ENCODE assay signal across 17 cellular contexts in genomic region chr2:21939961-21940360, GRCh38.
DNase-seq lines count a peak whose midpoint lies in the region; TF ChIP-seq lines count a peak whose summit lies in the region.
"Had no signal": no experiment of that assay in that cellular context is flagged by ENCODE, and none has a peak within 500 bp of the region (broad histone marks: within the 10 kb centered on the region; RNA-seq: fewer than 3 reads in every experiment).

No MANE protein-coding gene starts in this region.

- no peaks in the 10 kb centered on the region for H3K36me3 ChIP-seq in BJ (ENCODE audit: control insufficient read depth, insufficient read depth, low read length)
- no peaks in the 10 kb centered on the region for H3K36me3 ChIP-seq in GM23248 (ENCODE audit: low read depth)

- H3F3A ChIP-seq in GM23248 (ENCODE audit: insufficient read depth): no peaks in the 10 kb centered on the region

- H3K9me3 Mint-ChIP-seq in activated CD4-positive, alpha-beta T cell treated with anti-CD3 and anti-CD28 coated beads, Interleukin-2, amount 10 ng/mL, durations not matched to agents 24 days and 14 days: no peaks in the 10 kb centered on the region
- H3K9me3 Mint-ChIP-seq: GM23338 had no signal

- TF ChIP-seq CTCF in BJ (IDR thresholded peaks at IDR 0.05; ENCODE audit: insufficient read depth, low read depth, low read length) (no peak), choroid plexus epithelial cell (conservative IDR thresholded peaks at IDR 0.05; ENCODE audit: low read depth, low read length) (no peak)

- no peaks in the 10 kb centered on the region for H3K4me1 Mint-ChIP-seq in activated CD4-positive, alpha-beta T cell treated with anti-CD3 and anti-CD28 coated beads, Interleukin-2, amount 10 ng/mL, durations not matched to agents 24 days and 14 days
- H3K4me1 Mint-ChIP-seq: B cell, GM23338 had no signal

- no peak overlapping the region for H3K4me3 Mint-ChIP-seq in activated CD4-positive, alpha-beta T cell treated with anti-CD3 and anti-CD28 coated beads, Interleukin-2, amount 10 ng/mL, durations not matched to agents 24 days and 14 days
- H3K4me3 Mint-ChIP-seq: B cell, GM23338 had no signal

- H3K9me2 ChIP-seq in GM23248 (ENCODE audit: insufficient read depth): no peaks in the 10 kb centered on the region

- CTCF ChIA-PET in BJ (lab: Yijun Ruan, JAX) (interaction anchor here (1.1 kb wide), 1 partner anchor 10 kb away, joined by 3 read pairs; no protein-coding TSS in a partner anchor), HEK293T (lab: Yijun Ruan, JAX) (no interaction called here)

- H3K9me3 ChIP-seq in GM23248 (ENCODE audit: low read depth): no peaks in the 10 kb centered on the region

- no peaks in the 10 kb centered on the region for H3K4me1 ChIP-seq in GM23248 (ENCODE audit: insufficient read depth)

- H3K79me2 ChIP-seq in GM23248 (ENCODE audit: insufficient read depth): no peaks in the 10 kb centered on the region

- H3K27me3 ChIP-seq in BJ (ENCODE audit: control insufficient read depth, insufficient read depth, low read length): no peaks in the 10 kb centered on the region
- H3K27me3 ChIP-seq in GM23248 (replicated peaks; ENCODE audit: insufficient read depth): no peaks in the 10 kb centered on the region

- H3K4me2 ChIP-seq in GM23248 (ENCODE audit: unreplicated experiment): no peak overlapping the region
- H3K4me2 ChIP-seq: GM23338 had no signal

- H3K27ac Mint-ChIP-seq in activated CD4-positive, alpha-beta T cell treated with anti-CD3 and anti-CD28 coated beads, Interleukin-2, amount 10 ng/mL, durations not matched to agents 24 days and 14 days: no peak overlapping the region
- H3K27ac Mint-ChIP-seq: B cell, GM23338 had no signal

- H3K4me3 ChIP-seq in BJ (ENCODE audit: low read depth, low read length): no peak overlapping the region
- H3K4me3 ChIP-seq in choroid plexus epithelial cell (ENCODE audit: low read depth, low read length): no peak overlapping the region
- no peak overlapping the region for H3K4me3 ChIP-seq in GM23248
- H3K4me3 ChIP-seq: GM23338 had no signal

- WGBS in GM23248 (ENCODE audit: low coverage in 1 of 2, low lambda C conversion rate in 2 of 2, missing lambda C conversion rate in 2 of 2), 2 experiments: 7 to 19% methylated on average over 2 of the region's 2 CpGs

- DNase-seq in BJ (ENCODE audit: low read depth): peak; percentile 54
- DNase-seq in HS-27A (ENCODE audit: low read depth): peak; percentile 26
- DNase-seq in choroid plexus epithelial cell (ENCODE audit: low read depth): peak; percentile 1
- peak; percentile 19 for DNase-seq in non-pigmented ciliary epithelial cell (ENCODE audit: low read depth)
- DNase-seq in GM23248: no peak
- no peak for DNase-seq in activated CD4-positive, alpha-beta T cell treated with anti-CD3 and anti-CD28 coated beads, Interleukin-2, amount 10 ng/mL, durations not matched to agents 24 days and 14 days
- DNase-seq in HEK293T (ENCODE audit: extremely low spot score): no peak
- no peak for DNase-seq in T-helper 1 cell
- DNase-seq: Kasumi-1, MM.1S, NCI-H1092, NCI-H146, NCI-H2029 treated with DMSO at 0.1 percent for 48 hours, NCI-H524 treated with DMSO at 0.1 percent for 48 hours, NCI-H82 had no signal

- H3K9ac ChIP-seq in GM23248: no peak overlapping the region

- H4K20me1 ChIP-seq in GM23248 (ENCODE audit: insufficient read depth): no peaks in the 10 kb centered on the region

- intact Hi-C loops in activated CD4-positive, alpha-beta T cell treated with anti-CD3 and anti-CD28 coated beads, Interleukin-2, amount 10 ng/mL, durations not matched to agents 24 days and 14 days (cut with micrococcal nuclease): no loop called here

- H3K36me3 Mint-ChIP-seq in activated CD4-positive, alpha-beta T cell treated with anti-CD3 and anti-CD28 coated beads, Interleukin-2, amount 10 ng/mL, durations not matched to agents 24 days and 14 days (ENCODE audit: low read depth): no peaks in the 10 kb centered on the region

- in situ Hi-C loops in GM23248 (cut with MboI): no loop called here

- H3K27ac ChIP-seq in GM23248: no peak overlapping the region

- no peak overlapping the region for H2AFZ ChIP-seq in GM23248
- H2AFZ ChIP-seq: GM23338 had no signal

- POLR2A ChIA-PET in BJ (lab: Charles Lee) (interaction anchor here (0.6 kb wide), 1 partner anchor 26 kb away, joined by 4 read pairs; no protein-coding TSS in a partner anchor), HEK293T (lab: Yijun Ruan, JAX) (no interaction called here)

- no peaks in the 10 kb centered on the region for H3K27me3 Mint-ChIP-seq in activated CD4-positive, alpha-beta T cell treated with anti-CD3 and anti-CD28 coated beads, Interleukin-2, amount 10 ng/mL, durations not matched to agents 24 days and 14 days
- H3K27me3 Mint-ChIP-seq: B cell had no signal

TF ChIP-seq in HEK293T, 16 proteins besides CTCF, POLR2A, EP300 and RAD21:
- TF ChIP-seq TARDBP (IDR thresholded peaks at IDR 0.05): no peak
- no peak for TF ChIP-seq SP1 (IDR thresholded peaks at IDR 0.05)
- no peak for TF ChIP-seq L3MBTL2 (conservative IDR thresholded peaks at IDR 0.05)
- no peak for TF ChIP-seq ZNF384 (IDR thresholded peaks at IDR 0.05)
- no peak for TF ChIP-seq NFRKB (IDR thresholded peaks at IDR 0.05)
- no peak for TF ChIP-seq BHLHE40 (IDR thresholded peaks at IDR 0.05; ENCODE audit: borderline replicate concordance)
- TF ChIP-seq SUZ12 (IDR thresholded peaks at IDR 0.05): no peak
- TF ChIP-seq LEF1 (IDR thresholded peaks at IDR 0.05; ENCODE audit: borderline replicate concordance): no peak
- TF ChIP-seq FOXA1 (IDR thresholded peaks at IDR 0.05): no peak
- TF ChIP-seq FOXK2 (IDR thresholded peaks at IDR 0.05): no peak
- no peak for TF ChIP-seq PKNOX1 (IDR thresholded peaks at IDR 0.05)
- TF ChIP-seq ARNT (IDR thresholded peaks at IDR 0.05): no peak
- TF ChIP-seq HDGF (IDR thresholded peaks at IDR 0.05; ENCODE audit: borderline replicate concordance): no peak
- TF ChIP-seq FOXM1 (IDR thresholded peaks at IDR 0.05; ENCODE audit: borderline replicate concordance): no peak
TF ChIP-seq in HEK293T: peak in this region for 0.

Comparison
In these comparisons a context has a peak if more than half of its experiments do, and no peak if none do; other contexts are left out.
1. DNase-seq: peak in BJ (single experiment), HS-27A (single experiment), choroid plexus epithelial cell (single experiment) and non-pigmented ciliary epithelial cell (single experiment); none in GM23248 (single experiment), activated CD4-positive, alpha-beta T cell treated with anti-CD3 and anti-CD28 coated beads, Interleukin-2, amount 10 ng/mL, durations not matched to agents 24 days and 14 days (single experiment), HEK293T (single experiment) and T-helper 1 cell (0 of 5).